ENCODE assay signal across 31 cellular contexts in genomic region chr3:185528481-185529009, GRCh38. TPM values are rescaled to one million over a fixed set of nuclear protein-coding genes. Genes with fewer than 3 reads are reported as not detected.
"Had no signal": no experiment of that assay in that cellular context is flagged by ENCODE, and none has a peak within 500 bp of the region (broad histone marks: within the 10 kb centered on the region; RNA-seq: fewer than 3 reads in every experiment).

No MANE protein-coding gene starts in this region.

- H3K36me3 ChIP-seq: esophagus muscularis mucosa, heart right ventricle, prostate gland, thyroid gland had no signal

- H3K4me1 ChIP-seq: esophagus muscularis mucosa, heart right ventricle, pancreas, prostate gland, thyroid gland, upper lobe of right lung had no signal

- H3K27me3 ChIP-seq: pancreas, thyroid gland, upper lobe of right lung had no signal

- H3K36me3 Mint-ChIP-seq: activated naive CD4-positive, alpha-beta T cell treated with anti-CD3 and anti-CD28 coated beads, Interleukin-2, amount 10 ng/mL, durations not matched to agents 7 days and 5 days; naive thymus-derived CD8-positive, alpha-beta T cell; stimulated activated memory B cell treated with anti-CD40 and anti-IgM and Interleukin-4, amounts not matched to agents 10 μg/mL and 1 μg/mL and 100 μg/mL, for 72 hours had no signal

- ATAC-seq: heart right ventricle; naive thymus-derived CD8-positive, alpha-beta T cell; pancreas; sciatic nerve; stimulated activated memory B cell treated with anti-CD40 and anti-IgM and Interleukin-4, amounts not matched to agents 10 μg/mL and 1 μg/mL and 100 μg/mL, for 72 hours; stimulated activated naive CD8-positive, alpha-beta T cell treated with anti-CD3 and anti-CD28 coated beads, Interleukin-15, amount 100 ng/mL, for 72 hours; upper lobe of right lung had no signal

- DNase-seq: activated CD4-positive, alpha-beta T cell treated with anti-CD3 and anti-CD28 coated beads for 48 hours; activated CD4-positive, alpha-beta T cell treated with anti-CD3 and anti-CD28 coated beads, Interleukin-2, amount 50 U/mL, for 48 hours; activated CD8-positive, alpha-beta memory T cell treated with anti-CD3 and anti-CD28 coated beads for 24 hours; activated CD8-positive, alpha-beta memory T cell treated with anti-CD3 and anti-CD28 coated beads, Interleukin-2, amount 50 U/mL, for 4 hours; activated gamma-delta T cell; activated naive CD4-positive, alpha-beta T cell treated with anti-CD3 and anti-CD28 coated beads, Interleukin-2, amount 10 ng/mL, durations not matched to agents 7 days and 5 days; activated T-cell treated with anti-CD3 and anti-CD28 coated beads, Interleukin-2, amount 50 U/mL, for 24 hours; amniotic stem cell; caudate nucleus; foreskin melanocyte; heart right ventricle; midbrain; naive thymus-derived CD8-positive, alpha-beta T cell; nucleus accumbens; pancreas; retina; small intestine; stimulated activated CD4-positive, alpha-beta T cell treated with anti-CD3 and anti-CD28 coated beads, Interleukin-4, amount 100 ng/mL, for 24 hours; stimulated activated CD8-positive, alpha-beta memory T cell treated with anti-CD3 and anti-CD28 coated beads, Interleukin-4, amount 100 ng/mL, for 48 hours; stimulated activated naive CD8-positive, alpha-beta T cell treated with anti-CD3 and anti-CD28 coated beads, Interleukin-15, amount 100 ng/mL, for 72 hours; substantia nigra; T-helper 2 cell; thyroid gland; upper lobe of right lung had no signal

- H3K27ac ChIP-seq: esophagus muscularis mucosa, heart right ventricle, pancreas, prostate gland, thyroid gland, upper lobe of right lung, VCaP had no signal

- H3K4me3 Mint-ChIP-seq: activated naive CD4-positive, alpha-beta T cell treated with anti-CD3 and anti-CD28 coated beads, Interleukin-2, amount 10 ng/mL, durations not matched to agents 7 days and 5 days; activated T-cell treated with anti-CD3 and anti-CD28 coated beads, Interleukin-2, amount 50 U/mL, for 24 hours; naive thymus-derived CD8-positive, alpha-beta T cell; neural crest cell; stimulated activated memory B cell treated with anti-CD40 and anti-IgM and Interleukin-4, amounts not matched to agents 10 μg/mL and 1 μg/mL and 100 μg/mL, for 72 hours; stimulated activated naive CD8-positive, alpha-beta T cell treated with anti-CD3 and anti-CD28 coated beads, Interleukin-15, amount 100 ng/mL, for 72 hours had no signal

- H3K9me3 ChIP-seq: esophagus muscularis mucosa, heart right ventricle, pancreas, prostate gland, thyroid gland, upper lobe of right lung had no signal

- H3K27ac Mint-ChIP-seq: activated naive CD4-positive, alpha-beta T cell treated with anti-CD3 and anti-CD28 coated beads, Interleukin-2, amount 10 ng/mL, durations not matched to agents 7 days and 5 days; activated T-cell treated with anti-CD3 and anti-CD28 coated beads, Interleukin-2, amount 50 U/mL, for 24 hours; naive thymus-derived CD8-positive, alpha-beta T cell; stimulated activated memory B cell treated with anti-CD40 and anti-IgM and Interleukin-4, amounts not matched to agents 10 μg/mL and 1 μg/mL and 100 μg/mL, for 72 hours; stimulated activated naive CD8-positive, alpha-beta T cell treated with anti-CD3 and anti-CD28 coated beads, Interleukin-15, amount 100 ng/mL, for 72 hours had no signal

- H3K9me3 Mint-ChIP-seq: activated naive CD4-positive, alpha-beta T cell treated with anti-CD3 and anti-CD28 coated beads, Interleukin-2, amount 10 ng/mL, durations not matched to agents 7 days and 5 days; activated T-cell treated with anti-CD3 and anti-CD28 coated beads, Interleukin-2, amount 50 U/mL, for 24 hours; naive thymus-derived CD8-positive, alpha-beta T cell; neural crest cell; stimulated activated memory B cell treated with anti-CD40 and anti-IgM and Interleukin-4, amounts not matched to agents 10 μg/mL and 1 μg/mL and 100 μg/mL, for 72 hours; stimulated activated naive CD8-positive, alpha-beta T cell treated with anti-CD3 and anti-CD28 coated beads, Interleukin-15, amount 100 ng/mL, for 72 hours had no signal

- H3K4me3 ChIP-seq: esophagus muscularis mucosa, heart right ventricle, pancreas, prostate gland, thyroid gland, upper lobe of right lung had no signal

- H3K4me1 Mint-ChIP-seq: activated naive CD4-positive, alpha-beta T cell treated with anti-CD3 and anti-CD28 coated beads, Interleukin-2, amount 10 ng/mL, durations not matched to agents 7 days and 5 days; naive thymus-derived CD8-positive, alpha-beta T cell; stimulated activated memory B cell treated with anti-CD40 and anti-IgM and Interleukin-4, amounts not matched to agents 10 μg/mL and 1 μg/mL and 100 μg/mL, for 72 hours; stimulated activated naive CD8-positive, alpha-beta T cell treated with anti-CD3 and anti-CD28 coated beads, Interleukin-15, amount 100 ng/mL, for 72 hours had no signal

- FAIRE-seq: endothelial cell of umbilical vein, pancreas, small intestine had no signal

RNA-seq across cellular contexts. Expression of gene LIPH, which starts 23.8 kb away (rescaled TPM):
- total RNA-seq: endothelial cell of umbilical vein; naive thymus-derived CD8-positive, alpha-beta T cell; neural crest cell had no signal
- polyA plus RNA-seq: endothelial cell of umbilical vein; heart right ventricle; naive thymus-derived CD8-positive, alpha-beta T cell had no signal
